21 cellular contexts compared by ENCODE assay signal in the genomic region with DNA sequence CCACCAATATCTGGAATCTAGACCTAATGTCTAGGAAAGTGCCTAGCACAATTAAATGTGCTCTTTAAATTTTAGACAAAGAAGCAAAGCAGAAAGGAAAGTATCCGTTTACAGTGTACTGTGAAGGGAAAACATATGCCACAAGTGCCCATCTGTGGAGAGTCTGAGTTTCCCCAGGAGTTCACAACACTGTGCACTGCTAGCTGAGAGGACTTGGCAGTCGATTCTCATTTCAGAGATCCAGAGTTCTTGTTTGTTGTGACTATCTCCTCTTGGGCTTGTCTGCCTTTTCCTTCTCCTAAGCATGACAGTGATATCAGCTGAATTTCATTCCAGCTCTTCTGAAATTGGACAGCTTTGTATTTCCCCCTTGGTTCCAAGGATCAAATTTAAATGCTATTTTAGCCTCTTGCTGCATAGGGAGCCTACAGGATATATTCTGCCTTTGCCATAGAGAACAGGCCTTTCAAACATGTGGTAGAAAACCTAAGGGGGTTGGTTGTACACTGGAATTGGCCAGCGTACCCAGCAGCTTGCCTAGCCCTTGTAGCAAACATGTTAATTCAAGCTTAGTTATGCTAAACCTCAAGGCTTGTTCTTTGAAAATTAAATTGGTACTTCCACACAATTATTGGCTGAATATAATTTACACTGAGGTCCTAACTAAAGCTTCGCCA.
DNase-seq lines count a peak whose midpoint lies in the region; ATAC-seq and TF ChIP-seq lines count a peak whose summit lies in the region.
"Had no signal": no experiment of that assay in that cellular context is flagged by ENCODE, and none has a peak within 500 bp of the region (broad histone marks: within the 10 kb centered on the region; RNA-seq: fewer than 3 reads in every experiment).

No MANE protein-coding gene starts in this region.

- H3K27me3 Mint-ChIP-seq in activated T-cell treated with anti-CD3 and anti-CD28 coated beads, Interleukin-2, amount 50 U/mL, for 72 hours (ENCODE audit: low read depth), result no peaks in the 10 kb centered on the region
- H3K27me3 Mint-ChIP-seq: dendritic cell treated with granulocyte-macrophage colony-stimulating factor and Interleukin-4, amounts not matched to agents 40 ng/mL and 50 ng/mL, for 4 days; T-cell had no signal

- H3K9me3 ChIP-seq in heart left ventricle, result peaks cover 0 to 2% (median 0%) of the 10 kb centered on the region in 12 donors
- H3K9me3 ChIP-seq: BLaER1, thyroid gland had no signal

- no peak overlapping the region for H3K4me3 Mint-ChIP-seq in activated T-cell treated with anti-CD3 and anti-CD28 coated beads, Interleukin-2, amount 50 U/mL, for 72 hours
- H3K4me3 Mint-ChIP-seq: dendritic cell treated with granulocyte-macrophage colony-stimulating factor and Interleukin-4, amounts not matched to agents 40 ng/mL and 50 ng/mL, for 4 days; nephron progenitor cell; stimulated activated effector memory CD8-positive, alpha-beta T cell treated with anti-CD3 and anti-CD28 coated beads, Interleukin-12 subunit alpha, Interleukin-12 subunit beta, amount 100 ng/mL, for 72 hours; T-cell had no signal

- H3K36me3 ChIP-seq in heart left ventricle (no peaks in the 10 kb centered on the region), rectal smooth muscle tissue (ENCODE audit: control insufficient read depth, insufficient read depth, low read length) (no peaks in the 10 kb centered on the region)
- H3K36me3 ChIP-seq: BLaER1, thyroid gland had no signal

- WGBS in heart left ventricle, 4 donors, result 55 to 58% (median 57%) methylated on average over 4 of the region's 4 CpGs

- no peak overlapping the region for H3K27ac Mint-ChIP-seq in activated T-cell treated with anti-CD3 and anti-CD28 coated beads, Interleukin-2, amount 50 U/mL, for 72 hours
- H3K27ac Mint-ChIP-seq: dendritic cell treated with granulocyte-macrophage colony-stimulating factor and Interleukin-4, amounts not matched to agents 40 ng/mL and 50 ng/mL, for 4 days; nephron progenitor cell; stimulated activated effector memory CD8-positive, alpha-beta T cell treated with anti-CD3 and anti-CD28 coated beads, Interleukin-12 subunit alpha, Interleukin-12 subunit beta, amount 100 ng/mL, for 72 hours; T-cell had no signal

- peak; percentile 12 for DNase-seq in NCI-H1092 treated with DMSO at 0.1 percent for 48 hours (lab: John Stamatoyannopoulos, UW)
- DNase-seq in NCI-H1092 (lab: John Stamatoyannopoulos, UW), result no peak
- peak; percentile 41 for DNase-seq in NCI-H69 (lab: John Stamatoyannopoulos, UW)
- DNase-seq in heart left ventricle, result peak in 1 of 5 donors; percentile 9
- DNase-seq in stimulated activated naive CD4-positive, alpha-beta T cell (lab: John Stamatoyannopoulos, UW), result no peak
- DNase-seq in kidney tubule cell (ENCODE audit: low spot score), result no peak
- DNase-seq in activated T-cell treated with anti-CD3 and anti-CD28 coated beads, Interleukin-2, amount 50 U/mL, for 72 hours, result no peak
- DNase-seq: 8988T; activated CD4-positive, alpha-beta T cell treated with anti-CD3 and anti-CD28 coated beads, Interleukin-2, amount 50 U/mL, for 48 hours; activated naive CD4-positive, alpha-beta T cell treated with Interleukin-2 at 50 U/mL for 16 hours; GDM1; head of caudate nucleus; KG1; NCI-H226; nephron progenitor cell; T-cell; thyroid gland had no signal

- peaks cover 2 to 3% of the 10 kb centered on the region in 2 donors for H3K9me3 Mint-ChIP-seq in activated T-cell treated with anti-CD3 and anti-CD28 coated beads, Interleukin-2, amount 50 U/mL, for 72 hours
- H3K9me3 Mint-ChIP-seq: dendritic cell treated with granulocyte-macrophage colony-stimulating factor and Interleukin-4, amounts not matched to agents 40 ng/mL and 50 ng/mL, for 4 days; nephron progenitor cell had no signal

- H3K4me3 ChIP-seq in heart left ventricle (no peak overlapping the region), rectal smooth muscle tissue (ENCODE audit: low read length) (no peak overlapping the region)
- H3K4me3 ChIP-seq: BLaER1, thyroid gland had no signal

- H3K36me3 Mint-ChIP-seq in activated T-cell treated with anti-CD3 and anti-CD28 coated beads, Interleukin-2, amount 50 U/mL, for 72 hours (ENCODE audit: insufficient read depth in 2 of 2), result no peaks in the 10 kb centered on the region
- H3K36me3 Mint-ChIP-seq: stimulated activated effector memory CD8-positive, alpha-beta T cell treated with anti-CD3 and anti-CD28 coated beads, Interleukin-12 subunit alpha, Interleukin-12 subunit beta, amount 100 ng/mL, for 72 hours; T-cell had no signal

- intact Hi-C loops in heart left ventricle (cut with DNase I), result no loop called here

- no peak for TF ChIP-seq POLR2A in heart left ventricle (IDR thresholded peaks at IDR 0.05)

- H3K27me3 ChIP-seq in heart left ventricle, result no peaks in the 10 kb centered on the region
- no peaks in the 10 kb centered on the region for H3K27me3 ChIP-seq in rectal smooth muscle tissue (ENCODE audit: control insufficient read depth, insufficient read depth, low read length)
- H3K27me3 ChIP-seq: BLaER1, thyroid gland had no signal

- peaks cover 0 to 16% (median 0%) of the 10 kb centered on the region in 12 donors for H3K4me1 ChIP-seq in heart left ventricle
- H3K4me1 ChIP-seq in rectal smooth muscle tissue (ENCODE audit: control insufficient read depth, insufficient read depth, low read length), result no peaks in the 10 kb centered on the region
- H3K4me1 ChIP-seq: BLaER1, thyroid gland had no signal

- peak overlapping the region in 8 of 12 donors; percentile 8 to 63 (median 34) for H3K27ac ChIP-seq in heart left ventricle
- peak overlapping the region; percentile 53 for H3K27ac ChIP-seq in rectal smooth muscle tissue (ENCODE audit: low read depth, low read length)
- H3K27ac ChIP-seq: BLaER1 had no signal

- no peak overlapping the region for H3K9ac ChIP-seq in rectal smooth muscle tissue (ENCODE audit: low read length)
- H3K9ac ChIP-seq: BLaER1 had no signal

- peak; percentile 59 to 85 (median 70) for ATAC-seq in heart left ventricle
- ATAC-seq in activated T-cell treated with anti-CD3 and anti-CD28 coated beads, Interleukin-2, amount 50 U/mL, for 72 hours (replicated peaks in 1 of 2), result no peak
- ATAC-seq: stimulated activated effector memory CD8-positive, alpha-beta T cell treated with anti-CD3 and anti-CD28 coated beads, Interleukin-12 subunit alpha, Interleukin-12 subunit beta, amount 100 ng/mL, for 72 hours; T-cell had no signal

- TF ChIP-seq CTCF in heart left ventricle (IDR thresholded peaks at IDR 0.05), result no peak

- H3K4me1 Mint-ChIP-seq in activated T-cell treated with anti-CD3 and anti-CD28 coated beads, Interleukin-2, amount 50 U/mL, for 72 hours (ENCODE audit: low read depth), result no peaks in the 10 kb centered on the region
- H3K4me1 Mint-ChIP-seq: nephron progenitor cell; stimulated activated effector memory CD8-positive, alpha-beta T cell treated with anti-CD3 and anti-CD28 coated beads, Interleukin-12 subunit alpha, Interleukin-12 subunit beta, amount 100 ng/mL, for 72 hours; T-cell had no signal

Comparison
In these comparisons a context has a peak if more than half of its experiments do, and no peak if none do; other contexts are left out.
1. DNase-seq: peak in NCI-H1092 treated with DMSO at 0.1 percent for 48 hours (single experiment) and NCI-H69 (single experiment); none in NCI-H1092 (single experiment), stimulated activated naive CD4-positive, alpha-beta T cell (0 of 6), kidney tubule cell (single experiment) and activated T-cell treated with anti-CD3 and anti-CD28 coated beads, Interleukin-2, amount 50 U/mL, for 72 hours (0 of 2).
2. ATAC-seq: peak in heart left ventricle (4 of 4); none in activated T-cell treated with anti-CD3 and anti-CD28 coated beads, Interleukin-2, amount 50 U/mL, for 72 hours (0 of 2).